In genomic region chr2:160238392-160238791, GRCh38 we compare ENCODE assay signal across 22 cellular contexts. TPM values are rescaled to one million over a fixed set of nuclear protein-coding genes. Genes with fewer than 3 reads are reported as not detected.
DNase-seq lines count a peak whose midpoint lies in the region; ATAC-seq, FAIRE-seq and TF ChIP-seq lines count a peak whose summit lies in the region.
"Had no signal": no experiment of that assay in that cellular context is flagged by ENCODE, and none has a peak within 500 bp of the region (broad histone marks: within the 10 kb centered on the region; RNA-seq: fewer than 3 reads in every experiment).

No MANE protein-coding gene starts in this region.

- intact Hi-C loops in Panc1 (cut with micrococcal nuclease; ENCODE audit: unreplicated experiment): no loop called here

- H2BK120ac ChIP-seq in H1 (replicated peaks; ENCODE audit: low read depth, low read length) (no peak overlapping the region), mesenchymal stem cell (ENCODE audit: low read depth, low read length) (no peak overlapping the region)

- no peak for FAIRE-seq in H1 (lab: Jason Lieb, UNC)
- FAIRE-seq: D721Med, G401.6, GM12892, GM19239 had no signal

- H4K8ac ChIP-seq in H1 (ENCODE audit: extremely low read depth, insufficient read depth, low read length) (no peak overlapping the region), mesenchymal stem cell (ENCODE audit: low read length) (no peak overlapping the region)

- POLR2A ChIA-PET in Panc1 (lab: Charles Lee): interaction anchor here (0.6 kb wide), 1 partner anchor 32 kb away, joined by 3 read pairs; no protein-coding TSS in a partner anchor
- POLR2A ChIA-PET in H1 (lab: Charles Lee; ENCODE audit: partially characterized antibody): no interaction called here

- no peak overlapping the region for H2BK15ac ChIP-seq in H1 (ENCODE audit: low read length)
- H2BK15ac ChIP-seq in mesenchymal stem cell (ENCODE audit: low read depth, poor library complexity, severe bottlenecking): no peak overlapping the region

- H3K23ac ChIP-seq in H1 (ENCODE audit: insufficient read length) (no peak overlapping the region), mesenchymal stem cell (ENCODE audit: low read length in 2 of 2) (no peak overlapping the region)

- H3K4me1 ChIP-seq in Panc1 (ENCODE audit: control insufficient read depth, insufficient read depth, low read length) (peaks cover 25% of the 10 kb centered on the region), H1 (replicated peaks in 1 of 4; ENCODE audit: control insufficient read depth in 3 of 4, insufficient read depth in 4 of 4, low read length in 3 of 4) (no peaks in the 10 kb centered on the region), mesenchymal stem cell (ENCODE audit: control insufficient read depth, insufficient read depth, low read depth, low read length) (peaks cover 4% of the 10 kb centered on the region), skeletal muscle tissue (ENCODE audit: control insufficient read depth in 3 of 3, insufficient read depth in 3 of 3, low read length in 3 of 3) (peaks cover 49 to 61% (median 51%) of the 10 kb centered on the region in 3 donors)
- H3K4me1 ChIP-seq: BE2C had no signal

- no peak overlapping the region for H3K4me3 ChIP-seq in Panc1 (ENCODE audit: low read depth in 2 of 2, low read length in 2 of 2)
- H3K4me3 ChIP-seq in H1 (ENCODE audit: extremely low read depth in 1 of 4, insufficient read depth in 2 of 4, low read depth in 3 of 4, low read length in 4 of 4): no peak overlapping the region
- no peak overlapping the region for H3K4me3 ChIP-seq in mesenchymal stem cell (ENCODE audit: insufficient read depth in 1 of 2, low read depth in 1 of 2, low read length in 2 of 2)
- peak overlapping the region in 2 of 3 donors; percentile 1 to 22 for H3K4me3 ChIP-seq in skeletal muscle tissue (ENCODE audit: low read length in 3 of 3)
- H3K4me3 ChIP-seq: PC-9 had no signal

- TF ChIP-seq EP300 in H1 (IDR thresholded peaks at IDR 0.05; ENCODE audit: borderline replicate concordance in 1 of 2, low read depth in 2 of 2, low read length in 2 of 2): no peak

- no peak overlapping the region for H4K91ac ChIP-seq in H1 (replicated peaks; ENCODE audit: insufficient read length, low read length)
- no peak overlapping the region for H4K91ac ChIP-seq in mesenchymal stem cell (ENCODE audit: low read length)

- H3K4me2 ChIP-seq in H1 (ENCODE audit: insufficient read depth in 1 of 2, low read depth in 2 of 2, low read length in 2 of 2) (no peak overlapping the region), mesenchymal stem cell (ENCODE audit: low read length, poor library complexity, severe bottlenecking) (no peak overlapping the region)
- H3K4me2 ChIP-seq: PC-9 had no signal

- H3K18ac ChIP-seq in H1 (ENCODE audit: extremely low read depth, low read length): no peak overlapping the region
- H3K18ac ChIP-seq in mesenchymal stem cell (ENCODE audit: low read depth in 1 of 2, low read length in 2 of 2): no peak overlapping the region

- H3K9me3 ChIP-seq in Panc1 (ENCODE audit: control insufficient read depth, insufficient read depth, low read depth, low read length) (no peaks in the 10 kb centered on the region), H1 (ENCODE audit: insufficient read depth in 2 of 2, low read depth in 1 of 2, low read length in 1 of 2) (no peaks in the 10 kb centered on the region), mesenchymal stem cell (ENCODE audit: control insufficient read depth, low read length) (no peaks in the 10 kb centered on the region), skeletal muscle tissue (ENCODE audit: control insufficient read depth in 3 of 3, low read length in 3 of 3) (no peaks in the 10 kb centered on the region)
- H3K9me3 ChIP-seq: BE2C had no signal

- no TSS peak for BruUV-seq in Panc1 (replicated peaks; lab: Mats Ljungman, UMichigan)

- 96% methylated on average over 4 of the region's 4 CpGs; no CpG with 5 or more reads in 1 of the 2 experiments for WGBS in H1 (ENCODE audit: extremely low coverage in 1 of 2, insufficient coverage in 1 of 2, insufficient read length in 1 of 2, insufficient replicate concordance in 2 of 2, low coverage in 1 of 2, low lambda C conversion rate in 2 of 2, missing lambda C conversion rate in 1 of 2), 2 experiments
- 99% methylated on average over 4 of the region's 4 CpGs for WGBS in mesenchymal stem cell

- in situ Hi-C loops in Panc1 (cut with HindIII; ENCODE audit: low pct_unique_long_range_greater_than_20kb, low sequenced_read_pairs) (no loop called here), GM13977 (cut with MboI; ENCODE audit: low pct_unique_long_range_greater_than_20kb, low sequenced_read_pairs, unreplicated experiment) (no loop called here)

- no peak overlapping the region for H2BK5ac ChIP-seq in H1 (ENCODE audit: low read depth, low read length)
- H2BK5ac ChIP-seq in mesenchymal stem cell (ENCODE audit: low read depth, low read length, poor library complexity, severe bottlenecking): no peak overlapping the region

- H4K20me1 ChIP-seq in H1 (replicated peaks in 1 of 2; ENCODE audit: control insufficient read depth in 1 of 2, insufficient read depth in 2 of 2, low read length in 2 of 2): no peaks in the 10 kb centered on the region

- CTCF ChIA-PET in Panc1 (lab: Charles Lee): no interaction called here
- CTCF ChIA-PET in H1 (lab: Charles Lee; ENCODE audit: partially characterized antibody): interaction anchor here (0.5 to 4.3 kb wide), 5 partner anchors 10 to 66 kb away, joined by 3 to 29 read pairs (median 3); no protein-coding TSS in a partner anchor

- no peak overlapping the region for H2BK20ac ChIP-seq in H1 (ENCODE audit: low read length)

- H3K79me2 ChIP-seq in H1 (ENCODE audit: control insufficient read depth in 1 of 2, insufficient read depth in 2 of 2, low read length in 2 of 2): no peaks in the 10 kb centered on the region

- H3K27ac ChIP-seq in Panc1 (ENCODE audit: low read length) (peak overlapping the region; percentile 49; the same call in 1 of the 2 replicates), H1 (ENCODE audit: low read depth, low read length) (no peak overlapping the region), mesenchymal stem cell (ENCODE audit: low read length, poor library complexity, severe bottlenecking) (no peak overlapping the region), skeletal muscle tissue (ENCODE audit: low read depth, low read length) (peak overlapping the region; percentile 56)
- H3K27ac ChIP-seq: HL-60, PC-9 had no signal

- H3K79me1 ChIP-seq in H1 (ENCODE audit: low read depth, low read length) (no peaks in the 10 kb centered on the region), mesenchymal stem cell (replicated peaks; ENCODE audit: low read length, poor library complexity, severe bottlenecking) (peaks cover 2% of the 10 kb centered on the region)

- no peaks in the 10 kb centered on the region for H3K36me3 ChIP-seq in Panc1 (ENCODE audit: control insufficient read depth, insufficient read depth, low read length)
- no peaks in the 10 kb centered on the region for H3K36me3 ChIP-seq in H1 (ENCODE audit: control insufficient read depth in 2 of 4, insufficient read depth in 4 of 4, low read length in 3 of 4)
- no peaks in the 10 kb centered on the region for H3K36me3 ChIP-seq in mesenchymal stem cell (ENCODE audit: control insufficient read depth in 1 of 2, insufficient read depth in 2 of 2, low read depth in 1 of 2, low read length in 2 of 2)
- H3K36me3 ChIP-seq in skeletal muscle tissue (ENCODE audit: control insufficient read depth in 3 of 3, insufficient read depth in 3 of 3, low read length in 3 of 3): no peaks in the 10 kb centered on the region
- H3K36me3 ChIP-seq: BE2C had no signal

- H4K5ac ChIP-seq in H1 (ENCODE audit: insufficient read length, low read depth, low read length): no peak overlapping the region

- H3K9ac ChIP-seq in H1 (replicated peaks in 1 of 4; ENCODE audit: extremely low read depth in 1 of 4, low read depth in 3 of 4, low read length in 3 of 4) (no peak overlapping the region), mesenchymal stem cell (ENCODE audit: low read length) (no peak overlapping the region), skeletal muscle tissue (ENCODE audit: low read depth in 1 of 3, low read length in 3 of 3) (peak overlapping the region in 1 of 3 donors; percentile 46)

- no peak overlapping the region for H3K56ac ChIP-seq in H1 (replicated peaks; ENCODE audit: insufficient read length, low read depth, low read length)

- ATAC-seq in Panc1: no peak
- ATAC-seq: HCT116 had no signal

- TF ChIP-seq RAD21 in H1 (IDR thresholded peaks at IDR 0.05 in 1 of 2, conservative IDR thresholded peaks at IDR 0.05 in 1 of 2; ENCODE audit: low read depth in 2 of 2, low read length in 2 of 2): no peak

- H3K14ac ChIP-seq in H1 (ENCODE audit: insufficient read length): no peak overlapping the region
- no peak overlapping the region for H3K14ac ChIP-seq in mesenchymal stem cell (ENCODE audit: low read length in 2 of 2)

- TF ChIP-seq CTCF in Panc1 (IDR thresholded peaks at IDR 0.05): no peak
- TF ChIP-seq CTCF in H1 (IDR thresholded peaks at IDR 0.05; ENCODE audit: control extremely low read depth in 1 of 3, insufficient read depth in 1 of 3, low read depth in 1 of 3, low read length in 3 of 3): no peak
- TF ChIP-seq CTCF in GM13977 (IDR thresholded peaks at IDR 0.05; ENCODE audit: extremely low read depth, insufficient read depth, missing control alignments): no peak

- 0 out of 2 replicates have a peak overlapping the region, but pooled peaks have one; percentile 28 for H2AFZ ChIP-seq in H1 (ENCODE audit: low read length)
- H2AFZ ChIP-seq in mesenchymal stem cell (ENCODE audit: low read depth, low read length): no peak overlapping the region
- H2AFZ ChIP-seq: PC-9 had no signal

- H3K4ac ChIP-seq in H1 (replicated peaks; ENCODE audit: insufficient read length, low read depth, low read length) (no peak overlapping the region), mesenchymal stem cell (ENCODE audit: low read depth in 1 of 2, low read length in 2 of 2) (no peak overlapping the region)

- H2AK5ac ChIP-seq in H1 (ENCODE audit: low read depth, low read length) (no peak overlapping the region), mesenchymal stem cell (ENCODE audit: low read length, severe bottlenecking) (peak overlapping the region; percentile 69)

- H3K27me3 ChIP-seq in Panc1 (ENCODE audit: control insufficient read depth, insufficient read depth, low read length) (no peaks in the 10 kb centered on the region), H1 (replicated peaks in 1 of 4; ENCODE audit: control insufficient read depth in 3 of 4, extremely low read depth in 1 of 4, insufficient read depth in 3 of 4, low read length in 3 of 4) (no peaks in the 10 kb centered on the region), mesenchymal stem cell (ENCODE audit: control insufficient read depth in 1 of 2, insufficient read depth in 1 of 2, low read length in 2 of 2) (no peaks in the 10 kb centered on the region), skeletal muscle tissue (ENCODE audit: control insufficient read depth in 3 of 3, insufficient read depth in 3 of 3, low read length in 3 of 3) (no peaks in the 10 kb centered on the region)
- H3K27me3 ChIP-seq: BE2C had no signal

- H2BK12ac ChIP-seq in H1 (ENCODE audit: low read depth, low read length) (no peak overlapping the region), mesenchymal stem cell (ENCODE audit: low read length in 2 of 2) (no peak overlapping the region)

- no peak for TF ChIP-seq POLR2A in H1 (IDR thresholded peaks at IDR 0.05; ENCODE audit: control extremely low read depth in 1 of 2, low read depth in 2 of 2, low read length in 2 of 2)

- no peaks in the 10 kb centered on the region for H3K23me2 ChIP-seq in H1 (ENCODE audit: low read depth, low read length)

- DNase-seq in Panc1 (ENCODE audit: low read depth, low spot score) (no peak), H1 (ENCODE audit: low read depth in 1 of 2, low spot score in 2 of 2) (no peak), mesenchymal stem cell (no peak), activated T-cell treated with anti-CD3 and anti-CD28 coated beads for 4 hours (no peak), NCI-H128 (lab: John Stamatoyannopoulos, UW; ENCODE audit: unreplicated experiment) (no peak), GM13977 (ENCODE audit: low spot score) (no peak)
- DNase-seq: BE2C; CD4-positive, alpha-beta memory T cell; DMS79 treated with DMSO at 0.1 percent for 48 hours; KBM-7; NCI-H1048; NCI-H1694; PC-9; SHP77 had no signal

RNA-seq across cellular contexts. Expression of gene ITGB6, which starts 38.3 kb away (rescaled TPM):
- total RNA-seq in Panc1 (2021; ENCODE audit: unreplicated experiment): 0.08 TPM
- not detected for polyA plus RNA-seq in Panc1 (2012; ENCODE audit: insufficient read length)
- not detected in 2 replicates for total RNA-seq in H1 (2021; fragmentation: NEBNext Ultra II Directional; extraction: Animal tissue kit (Norgen Biotek cat#: 25700))
- polyA plus RNA-seq in H1 (2011; rRNA removed): not detected in 2 replicates
- polyA plus RNA-seq in H1 (2011; cell fraction: cytosol; rRNA removed): not detected
- not detected for polyA plus RNA-seq in H1 (2011; cell fraction: nucleus; rRNA removed)
- not detected in 4 replicates for polyA plus RNA-seq in H1 (2012, experiment 1 of 2)
- not detected for polyA plus RNA-seq in H1 (2012, experiment 2 of 2)
- not detected for polyA plus RNA-seq in H1 (2013, experiment 1 of 2)
- polyA plus RNA-seq in H1 (2013, experiment 2 of 2): not detected
- not detected in 2 replicates for polyA minus RNA-seq in H1 (2011; rRNA and poly(A)+ RNA removed)
- polyA minus RNA-seq in H1 (2011; cell fraction: cytosol; rRNA and poly(A)+ RNA removed): not detected
- not detected for polyA minus RNA-seq in H1 (2011; cell fraction: nucleus; rRNA and poly(A)+ RNA removed)
- 0.01 TPM for polyA plus RNA-seq in mesenchymal stem cell (2013, experiment 1 of 2)
- polyA plus RNA-seq in mesenchymal stem cell (2013, experiment 2 of 2): 0.01 TPM
- 17.2 TPM for total RNA-seq in skeletal muscle tissue
- total RNA-seq: CD4-positive, alpha-beta memory T cell had no signal
- polyA plus RNA-seq: AG04450; CD4-positive, alpha-beta memory T cell had no signal

Comparison
In these comparisons a context has a peak if more than half of its experiments do, and no peak if none do; other contexts are left out.
1. H3K27ac ChIP-seq: peak in Panc1 (single experiment) and skeletal muscle tissue (single experiment); none in H1 (single experiment) and mesenchymal stem cell (single experiment).
2. H3K4me3 ChIP-seq: peak in skeletal muscle tissue (2 of 3); none in Panc1 (0 of 2), H1 (0 of 4) and mesenchymal stem cell (0 of 2).
3. RNA of gene ITGB6, which starts 38.3 kb away (total RNA-seq): 17.2 TPM in skeletal muscle tissue (single experiment); 0.08 TPM in Panc1 (single experiment) and not detected in H1; every median in the first group is over 10 times any median in the second.